Comparison of ENCODE assay signal across 10 cellular contexts in the genomic region with DNA sequence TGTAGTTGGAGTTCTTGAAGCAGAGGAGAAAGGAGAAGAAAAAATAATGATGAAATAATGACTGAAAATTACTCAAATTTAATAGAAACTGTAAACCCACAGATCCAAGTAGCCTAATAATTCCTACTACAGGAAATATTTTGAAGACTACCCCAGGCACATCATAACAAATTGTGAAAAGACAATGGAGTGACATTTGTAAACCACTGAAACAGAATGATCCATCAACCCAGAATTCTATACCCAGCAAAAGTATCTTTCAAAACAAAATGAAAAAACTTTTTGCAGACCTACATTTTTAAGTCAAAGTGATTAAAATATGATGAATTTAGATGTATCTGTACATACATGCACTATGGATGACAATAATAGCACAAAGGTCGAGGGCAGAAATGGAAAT.
"Had no signal": no experiment of that assay in that cellular context is flagged by ENCODE, and none has a peak within 500 bp of the region (broad histone marks: within the 10 kb centered on the region; RNA-seq: fewer than 3 reads in every experiment).

No MANE protein-coding gene starts in this region.

- DNase-seq: H9, HCEC 1CT, HFFc6, IMR-90, KBM-7 had no signal

- H3K27ac ChIP-seq: HL-60, KMS-11 had no signal

- FAIRE-seq: H1, H54 had no signal

- H3K4me2 ChIP-seq: GM23338, KMS-11 had no signal

- H2AFZ ChIP-seq: GM23338 had no signal

- H3K4me3 ChIP-seq: GM23338 had no signal

- ATAC-seq: GM23338 had no signal

- H3K9ac ChIP-seq: KMS-11 had no signal
